1 cellular context compared by ENCODE assay signal in the genomic region with DNA sequence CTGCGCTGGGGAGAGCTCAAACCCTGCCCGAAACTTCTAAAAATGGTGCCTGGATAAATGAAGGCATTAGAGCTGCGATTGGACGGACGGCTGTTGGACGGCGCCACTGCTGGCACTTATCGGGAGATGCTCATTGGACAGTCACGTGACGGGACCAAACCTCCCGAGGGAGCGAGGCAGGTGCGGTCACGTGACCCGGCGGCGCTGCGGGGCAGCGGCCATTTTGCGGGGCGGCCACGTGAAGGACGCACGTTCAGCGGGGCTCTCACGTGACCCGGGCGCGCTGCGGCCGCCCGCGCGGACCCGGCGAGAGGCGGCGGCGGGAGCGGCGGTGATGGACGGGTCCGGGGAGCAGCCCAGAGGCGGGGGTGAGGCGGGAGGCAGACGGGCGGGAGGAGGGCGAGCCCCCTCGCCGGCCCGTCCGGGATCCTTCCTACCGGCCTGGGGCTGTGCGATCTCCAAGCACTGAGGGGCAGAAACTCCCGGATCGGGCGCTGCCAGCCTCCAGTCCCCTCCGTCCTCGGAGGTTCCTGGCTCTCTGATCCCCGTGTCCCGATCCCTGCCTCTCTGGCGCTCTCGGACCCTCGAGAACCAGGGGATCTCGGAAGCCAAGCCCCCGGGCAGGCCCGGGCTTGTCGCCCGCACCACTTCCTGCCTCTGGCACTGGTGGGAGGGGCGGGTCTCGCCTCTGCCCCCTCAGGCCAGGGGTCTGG.
TF ChIP-seq lines count a peak whose summit lies in the region.

A gene (plus strand): TSS at position 281 of the 713 bp plus-strand sequence. CDS start 54 bp downstream, at position 335.

TF ChIP-seq in HepG2, 621 proteins besides CTCF, POLR2A, EP300 and RAD21 (continued from another document and continues in another):
- TF ChIP-seq, protein P1, sequence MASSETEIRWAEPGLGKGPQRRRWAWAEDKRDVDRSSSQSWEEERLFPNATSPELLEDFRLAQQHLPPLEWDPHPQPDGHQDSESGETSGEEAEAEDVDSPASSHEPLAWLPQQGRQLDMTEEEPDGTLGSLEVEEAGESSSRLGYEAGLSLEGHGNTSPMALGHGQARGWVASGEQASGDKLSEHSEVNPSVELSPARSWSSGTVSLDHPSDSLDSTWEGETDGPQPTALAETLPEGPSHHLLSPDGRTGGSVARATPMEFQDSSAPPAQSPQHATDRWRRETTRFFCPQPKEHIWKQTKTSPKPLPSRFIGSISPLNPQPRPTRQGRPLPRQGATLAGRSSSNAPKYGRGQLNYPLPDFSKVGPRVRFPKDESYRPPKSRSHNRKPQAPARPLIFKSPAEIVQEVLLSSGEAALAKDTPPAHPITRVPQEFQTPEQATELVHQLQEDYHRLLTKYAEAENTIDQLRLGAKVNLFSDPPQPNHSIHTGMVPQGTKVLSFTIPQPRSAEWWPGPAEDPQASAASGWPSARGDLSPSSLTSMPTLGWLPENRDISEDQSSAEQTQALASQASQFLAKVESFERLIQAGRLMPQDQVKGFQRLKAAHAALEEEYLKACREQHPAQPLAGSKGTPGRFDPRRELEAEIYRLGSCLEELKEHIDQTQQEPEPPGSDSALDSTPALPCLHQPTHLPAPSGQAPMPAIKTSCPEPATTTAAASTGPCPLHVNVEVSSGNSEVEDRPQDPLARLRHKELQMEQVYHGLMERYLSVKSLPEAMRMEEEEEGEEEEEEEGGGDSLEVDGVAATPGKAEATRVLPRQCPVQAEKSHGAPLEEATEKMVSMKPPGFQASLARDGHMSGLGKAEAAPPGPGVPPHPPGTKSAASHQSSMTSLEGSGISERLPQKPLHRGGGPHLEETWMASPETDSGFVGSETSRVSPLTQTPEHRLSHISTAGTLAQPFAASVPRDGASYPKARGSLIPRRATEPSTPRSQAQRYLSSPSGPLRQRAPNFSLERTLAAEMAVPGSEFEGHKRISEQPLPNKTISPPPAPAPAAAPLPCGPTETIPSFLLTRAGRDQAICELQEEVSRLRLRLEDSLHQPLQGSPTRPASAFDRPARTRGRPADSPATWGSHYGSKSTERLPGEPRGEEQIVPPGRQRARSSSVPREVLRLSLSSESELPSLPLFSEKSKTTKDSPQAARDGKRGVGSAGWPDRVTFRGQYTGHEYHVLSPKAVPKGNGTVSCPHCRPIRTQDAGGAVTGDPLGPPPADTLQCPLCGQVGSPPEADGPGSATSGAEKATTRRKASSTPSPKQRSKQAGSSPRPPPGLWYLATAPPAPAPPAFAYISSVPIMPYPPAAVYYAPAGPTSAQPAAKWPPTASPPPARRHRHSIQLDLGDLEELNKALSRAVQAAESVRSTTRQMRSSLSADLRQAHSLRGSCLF (CRISPR knock-in tag; IDR thresholded peaks at IDR 0.05; ENCODE audit: borderline replicate concordance), result no peak
- TF ChIP-seq, protein P2, sequence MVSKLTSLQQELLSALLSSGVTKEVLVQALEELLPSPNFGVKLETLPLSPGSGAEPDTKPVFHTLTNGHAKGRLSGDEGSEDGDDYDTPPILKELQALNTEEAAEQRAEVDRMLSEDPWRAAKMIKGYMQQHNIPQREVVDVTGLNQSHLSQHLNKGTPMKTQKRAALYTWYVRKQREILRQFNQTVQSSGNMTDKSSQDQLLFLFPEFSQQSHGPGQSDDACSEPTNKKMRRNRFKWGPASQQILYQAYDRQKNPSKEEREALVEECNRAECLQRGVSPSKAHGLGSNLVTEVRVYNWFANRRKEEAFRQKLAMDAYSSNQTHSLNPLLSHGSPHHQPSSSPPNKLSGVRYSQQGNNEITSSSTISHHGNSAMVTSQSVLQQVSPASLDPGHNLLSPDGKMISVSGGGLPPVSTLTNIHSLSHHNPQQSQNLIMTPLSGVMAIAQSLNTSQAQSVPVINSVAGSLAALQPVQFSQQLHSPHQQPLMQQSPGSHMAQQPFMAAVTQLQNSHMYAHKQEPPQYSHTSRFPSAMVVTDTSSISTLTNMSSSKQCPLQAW (CRISPR knock-in tag; IDR thresholded peaks at IDR 0.05), result peak; percentile 73
- TF ChIP-seq POLR2AphosphoS5 (IDR thresholded peaks at IDR 0.05; ENCODE audit: low read depth, low read length) (peak; percentile 47; the same call in 1 of the 2 replicates), ZNF235 (CRISPR knock-in tag; IDR thresholded peaks at IDR 0.05; ENCODE audit: borderline replicate concordance) (peak; percentile 54; the same call in 1 of the 2 replicates), DMAP1 (CRISPR knock-in tag; IDR thresholded peaks at IDR 0.05) (peak; percentile 77), BRD4 (CRISPR knock-in tag; IDR thresholded peaks at IDR 0.05) (no peak; the same call in 1 of the 2 replicates), ZNF713 (CRISPR knock-in tag; IDR thresholded peaks at IDR 0.05) (no peak), NFYC (CRISPR knock-in tag; IDR thresholded peaks at IDR 0.05) (peak; percentile 59), ESRRA (CRISPR knock-in tag; IDR thresholded peaks at IDR 0.05; ENCODE audit: low read depth) (peak; percentile 50; the same call in 1 of the 2 replicates), ZSCAN22 (CRISPR knock-in tag; IDR thresholded peaks at IDR 0.05) (no peak), SRF (IDR thresholded peaks at IDR 0.05; ENCODE audit: low read depth, low read length) (no peak), HNRNPUL1 (IDR thresholded peaks at IDR 0.05; ENCODE audit: low read depth, low read length) (no peak), SYNCRIP (IDR thresholded peaks at IDR 0.05; ENCODE audit: insufficient read depth, low read depth, low read length) (no peak), ZNF567 (CRISPR knock-in tag; IDR thresholded peaks at IDR 0.05; ENCODE audit: borderline replicate concordance) (peak; percentile 89; the same call in 1 of the 2 replicates), FLYWCH1 (CRISPR knock-in tag; IDR thresholded peaks at IDR 0.05) (peak; percentile 53; the same call in 1 of the 2 replicates), MTF1 (CRISPR knock-in tag; IDR thresholded peaks at IDR 0.05) (no peak), STAT5B (CRISPR knock-in tag; IDR thresholded peaks at IDR 0.05) (peak; percentile 21; the same call in 1 of the 2 replicates), PRPF4 (IDR thresholded peaks at IDR 0.05; ENCODE audit: low read depth, low read length, poor library complexity, severe bottlenecking) (no peak), ZKSCAN8 (CRISPR knock-in tag; IDR thresholded peaks at IDR 0.05; ENCODE audit: borderline replicate concordance) (no peak), ZNF670 (CRISPR knock-in tag; IDR thresholded peaks at IDR 0.05; ENCODE audit: borderline replicate concordance) (no peak)
- TF ChIP-seq, protein P3, sequence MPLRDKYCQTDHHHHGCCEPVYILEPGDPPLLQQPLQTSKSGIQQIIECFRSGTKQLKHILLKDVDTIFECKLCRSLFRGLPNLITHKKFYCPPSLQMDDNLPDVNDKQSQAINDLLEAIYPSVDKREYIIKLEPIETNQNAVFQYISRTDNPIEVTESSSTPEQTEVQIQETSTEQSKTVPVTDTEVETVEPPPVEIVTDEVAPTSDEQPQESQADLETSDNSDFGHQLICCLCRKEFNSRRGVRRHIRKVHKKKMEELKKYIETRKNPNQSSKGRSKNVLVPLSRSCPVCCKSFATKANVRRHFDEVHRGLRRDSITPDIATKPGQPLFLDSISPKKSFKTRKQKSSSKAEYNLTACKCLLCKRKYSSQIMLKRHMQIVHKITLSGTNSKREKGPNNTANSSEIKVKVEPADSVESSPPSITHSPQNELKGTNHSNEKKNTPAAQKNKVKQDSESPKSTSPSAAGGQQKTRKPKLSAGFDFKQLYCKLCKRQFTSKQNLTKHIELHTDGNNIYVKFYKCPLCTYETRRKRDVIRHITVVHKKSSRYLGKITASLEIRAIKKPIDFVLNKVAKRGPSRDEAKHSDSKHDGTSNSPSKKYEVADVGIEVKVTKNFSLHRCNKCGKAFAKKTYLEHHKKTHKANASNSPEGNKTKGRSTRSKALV (CRISPR knock-in tag; IDR thresholded peaks at IDR 0.05), result 0 out of 2 replicates have a peak, but pooled peaks have one; percentile 24
- TF ChIP-seq, protein P4, sequence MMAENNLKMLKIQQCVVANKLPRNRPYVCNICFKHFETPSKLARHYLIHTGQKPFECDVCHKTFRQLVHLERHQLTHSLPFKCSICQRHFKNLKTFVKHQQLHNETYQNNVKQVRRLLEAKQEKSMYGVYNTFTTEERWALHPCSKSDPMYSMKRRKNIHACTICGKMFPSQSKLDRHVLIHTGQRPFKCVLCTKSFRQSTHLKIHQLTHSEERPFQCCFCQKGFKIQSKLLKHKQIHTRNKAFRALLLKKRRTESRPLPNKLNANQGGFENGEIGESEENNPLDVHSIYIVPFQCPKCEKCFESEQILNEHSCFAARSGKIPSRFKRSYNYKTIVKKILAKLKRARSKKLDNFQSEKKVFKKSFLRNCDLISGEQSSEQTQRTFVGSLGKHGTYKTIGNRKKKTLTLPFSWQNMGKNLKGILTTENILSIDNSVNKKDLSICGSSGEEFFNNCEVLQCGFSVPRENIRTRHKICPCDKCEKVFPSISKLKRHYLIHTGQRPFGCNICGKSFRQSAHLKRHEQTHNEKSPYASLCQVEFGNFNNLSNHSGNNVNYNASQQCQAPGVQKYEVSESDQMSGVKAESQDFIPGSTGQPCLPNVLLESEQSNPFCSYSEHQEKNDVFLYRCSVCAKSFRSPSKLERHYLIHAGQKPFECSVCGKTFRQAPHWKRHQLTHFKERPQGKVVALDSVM (CRISPR knock-in tag; IDR thresholded peaks at IDR 0.05), result no peak
- TF ChIP-seq, protein P5, sequence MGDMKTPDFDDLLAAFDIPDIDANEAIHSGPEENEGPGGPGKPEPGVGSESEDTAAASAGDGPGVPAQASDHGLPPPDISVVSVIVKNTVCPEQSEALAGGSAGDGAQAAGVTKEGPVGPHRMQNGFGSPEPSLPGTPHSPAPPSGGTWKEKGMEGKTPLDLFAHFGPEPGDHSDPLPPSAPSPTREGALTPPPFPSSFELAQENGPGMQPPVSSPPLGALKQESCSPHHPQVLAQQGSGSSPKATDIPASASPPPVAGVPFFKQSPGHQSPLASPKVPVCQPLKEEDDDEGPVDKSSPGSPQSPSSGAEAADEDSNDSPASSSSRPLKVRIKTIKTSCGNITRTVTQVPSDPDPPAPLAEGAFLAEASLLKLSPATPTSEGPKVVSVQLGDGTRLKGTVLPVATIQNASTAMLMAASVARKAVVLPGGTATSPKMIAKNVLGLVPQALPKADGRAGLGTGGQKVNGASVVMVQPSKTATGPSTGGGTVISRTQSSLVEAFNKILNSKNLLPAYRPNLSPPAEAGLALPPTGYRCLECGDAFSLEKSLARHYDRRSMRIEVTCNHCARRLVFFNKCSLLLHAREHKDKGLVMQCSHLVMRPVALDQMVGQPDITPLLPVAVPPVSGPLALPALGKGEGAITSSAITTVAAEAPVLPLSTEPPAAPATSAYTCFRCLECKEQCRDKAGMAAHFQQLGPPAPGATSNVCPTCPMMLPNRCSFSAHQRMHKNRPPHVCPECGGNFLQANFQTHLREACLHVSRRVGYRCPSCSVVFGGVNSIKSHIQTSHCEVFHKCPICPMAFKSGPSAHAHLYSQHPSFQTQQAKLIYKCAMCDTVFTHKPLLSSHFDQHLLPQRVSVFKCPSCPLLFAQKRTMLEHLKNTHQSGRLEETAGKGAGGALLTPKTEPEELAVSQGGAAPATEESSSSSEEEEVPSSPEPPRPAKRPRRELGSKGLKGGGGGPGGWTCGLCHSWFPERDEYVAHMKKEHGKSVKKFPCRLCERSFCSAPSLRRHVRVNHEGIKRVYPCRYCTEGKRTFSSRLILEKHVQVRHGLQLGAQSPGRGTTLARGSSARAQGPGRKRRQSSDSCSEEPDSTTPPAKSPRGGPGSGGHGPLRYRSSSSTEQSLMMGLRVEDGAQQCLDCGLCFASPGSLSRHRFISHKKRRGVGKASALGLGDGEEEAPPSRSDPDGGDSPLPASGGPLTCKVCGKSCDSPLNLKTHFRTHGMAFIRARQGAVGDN (CRISPR knock-in tag; IDR thresholded peaks at IDR 0.05), result peak; percentile 89
- TF ChIP-seq, protein P6, sequence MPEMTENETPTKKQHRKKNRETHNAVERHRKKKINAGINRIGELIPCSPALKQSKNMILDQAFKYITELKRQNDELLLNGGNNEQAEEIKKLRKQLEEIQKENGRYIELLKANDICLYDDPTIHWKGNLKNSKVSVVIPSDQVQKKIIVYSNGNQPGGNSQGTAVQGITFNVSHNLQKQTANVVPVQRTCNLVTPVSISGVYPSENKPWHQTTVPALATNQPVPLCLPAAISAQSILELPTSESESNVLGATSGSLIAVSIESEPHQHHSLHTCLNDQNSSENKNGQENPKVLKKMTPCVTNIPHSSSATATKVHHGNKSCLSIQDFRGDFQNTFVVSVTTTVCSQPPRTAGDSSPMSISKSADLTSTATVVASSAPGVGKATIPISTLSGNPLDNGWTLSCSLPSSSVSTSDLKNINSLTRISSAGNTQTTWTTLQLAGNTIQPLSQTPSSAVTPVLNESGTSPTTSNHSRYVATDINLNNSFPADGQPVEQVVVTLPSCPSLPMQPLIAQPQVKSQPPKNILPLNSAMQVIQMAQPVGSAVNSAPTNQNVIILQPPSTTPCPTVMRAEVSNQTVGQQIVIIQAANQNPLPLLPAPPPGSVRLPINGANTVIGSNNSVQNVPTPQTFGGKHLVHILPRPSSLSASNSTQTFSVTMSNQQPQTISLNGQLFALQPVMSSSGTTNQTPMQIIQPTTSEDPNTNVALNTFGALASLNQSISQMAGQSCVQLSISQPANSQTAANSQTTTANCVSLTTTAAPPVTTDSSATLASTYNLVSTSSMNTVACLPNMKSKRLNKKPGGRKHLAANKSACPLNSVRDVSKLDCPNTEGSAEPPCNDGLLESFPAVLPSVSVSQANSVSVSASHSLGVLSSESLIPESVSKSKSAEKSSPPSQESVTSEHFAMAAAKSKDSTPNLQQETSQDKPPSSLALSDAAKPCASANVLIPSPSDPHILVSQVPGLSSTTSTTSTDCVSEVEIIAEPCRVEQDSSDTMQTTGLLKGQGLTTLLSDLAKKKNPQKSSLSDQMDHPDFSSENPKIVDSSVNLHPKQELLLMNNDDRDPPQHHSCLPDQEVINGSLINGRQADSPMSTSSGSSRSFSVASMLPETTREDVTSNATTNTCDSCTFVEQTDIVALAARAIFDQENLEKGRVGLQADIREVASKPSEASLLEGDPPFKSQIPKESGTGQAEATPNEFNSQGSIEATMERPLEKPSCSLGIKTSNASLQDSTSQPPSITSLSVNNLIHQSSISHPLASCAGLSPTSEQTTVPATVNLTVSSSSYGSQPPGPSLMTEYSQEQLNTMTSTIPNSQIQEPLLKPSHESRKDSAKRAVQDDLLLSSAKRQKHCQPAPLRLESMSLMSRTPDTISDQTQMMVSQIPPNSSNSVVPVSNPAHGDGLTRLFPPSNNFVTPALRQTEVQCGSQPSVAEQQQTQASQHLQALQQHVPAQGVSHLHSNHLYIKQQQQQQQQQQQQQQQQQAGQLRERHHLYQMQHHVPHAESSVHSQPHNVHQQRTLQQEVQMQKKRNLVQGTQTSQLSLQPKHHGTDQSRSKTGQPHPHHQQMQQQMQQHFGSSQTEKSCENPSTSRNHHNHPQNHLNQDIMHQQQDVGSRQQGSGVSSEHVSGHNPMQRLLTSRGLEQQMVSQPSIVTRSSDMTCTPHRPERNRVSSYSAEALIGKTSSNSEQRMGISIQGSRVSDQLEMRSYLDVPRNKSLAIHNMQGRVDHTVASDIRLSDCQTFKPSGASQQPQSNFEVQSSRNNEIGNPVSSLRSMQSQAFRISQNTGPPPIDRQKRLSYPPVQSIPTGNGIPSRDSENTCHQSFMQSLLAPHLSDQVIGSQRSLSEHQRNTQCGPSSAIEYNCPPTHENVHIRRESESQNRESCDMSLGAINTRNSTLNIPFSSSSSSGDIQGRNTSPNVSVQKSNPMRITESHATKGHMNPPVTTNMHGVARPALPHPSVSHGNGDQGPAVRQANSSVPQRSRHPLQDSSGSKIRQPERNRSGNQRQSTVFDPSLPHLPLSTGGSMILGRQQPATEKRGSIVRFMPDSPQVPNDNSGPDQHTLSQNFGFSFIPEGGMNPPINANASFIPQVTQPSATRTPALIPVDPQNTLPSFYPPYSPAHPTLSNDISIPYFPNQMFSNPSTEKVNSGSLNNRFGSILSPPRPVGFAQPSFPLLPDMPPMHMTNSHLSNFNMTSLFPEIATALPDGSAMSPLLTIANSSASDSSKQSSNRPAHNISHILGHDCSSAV (CRISPR knock-in tag; IDR thresholded peaks at IDR 0.05; ENCODE audit: borderline replicate concordance), result no peak
